8 cellular contexts compared by ENCODE assay signal in the genomic region with DNA sequence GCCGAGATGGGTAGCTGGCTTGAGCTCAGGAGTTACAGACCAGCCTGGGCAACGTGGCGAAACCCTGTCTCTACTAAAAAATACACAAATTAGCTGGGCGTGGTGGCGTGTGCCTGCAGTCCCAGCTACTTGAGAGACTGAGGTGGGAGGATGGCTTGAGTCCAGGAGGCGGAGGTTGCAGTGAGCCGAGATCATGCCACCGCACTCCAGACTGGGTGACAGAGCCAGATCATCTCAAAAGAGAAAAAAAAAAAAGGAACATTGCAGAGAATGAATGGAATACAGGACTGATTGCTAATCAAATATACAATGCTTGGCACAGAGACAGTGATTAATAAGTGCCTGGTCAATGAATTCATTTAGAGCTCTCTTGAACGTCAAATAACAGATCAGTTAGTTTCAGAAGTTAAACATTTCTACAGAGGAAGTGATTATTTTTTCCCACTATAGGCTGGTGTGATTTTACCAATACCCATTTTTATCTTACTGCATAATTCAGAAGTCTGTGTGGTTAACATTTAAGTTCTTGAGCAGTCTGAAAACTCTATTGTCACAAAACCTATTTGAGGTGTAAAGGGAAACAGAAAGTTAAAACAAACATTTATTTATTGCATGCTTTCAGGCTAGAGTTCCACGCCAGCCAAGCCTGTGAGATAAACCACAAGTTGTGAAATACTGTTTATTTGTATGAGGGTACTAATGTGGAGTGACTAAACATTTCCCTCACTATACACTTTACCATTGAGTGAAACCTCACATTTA. TPM values are rescaled to one million over a fixed set of nuclear protein-coding genes. Genes with fewer than 3 reads are reported as not detected.
A peak's percentile ranks its signal among the peaks of the same experiment; 100 is the strongest.
DNase-seq lines count a peak whose midpoint lies in the region; ATAC-seq lines count a peak whose summit lies in the region.

No MANE protein-coding gene starts in this region.

- no peaks in the 10 kb centered on the region for H3K36me3 ChIP-seq in MG63

- H3K9me3 ChIP-seq in MG63: no peaks in the 10 kb centered on the region

- DNase-seq in HCEC 1CT (peak; percentile 81), MG63 (peak; percentile 64), fibroblast of the conjunctiva (ENCODE audit: low read depth) (peak; percentile 21), DMS 273 treated with DMSO at 0.1 percent for 48 hours (lab: John Stamatoyannopoulos, UW) (no peak), NCI-H187 (lab: John Stamatoyannopoulos, UW) (no peak), midbrain (lab: John Stamatoyannopoulos, UW) (no peak)
- no peak for DNase-seq in stimulated activated CD4-positive, alpha-beta T cell treated with anti-CD3 and anti-CD28 coated beads, Interleukin-2, amount 100 ng/mL, for 24 hours

- peak overlapping the region; percentile 15 for H3K4me3 ChIP-seq in MG63

- peak; percentile 82 for ATAC-seq in GM18519 (IDR thresholded peaks at IDR 0.05; ENCODE audit: low FRiP score, unreplicated experiment)

- no peaks in the 10 kb centered on the region for H3K27me3 ChIP-seq in MG63

RNA-seq across cellular contexts. Expression of gene TBC1D4, which starts 7.7 kb away (rescaled TPM):
- 9.2 and 18.8 TPM in 2 replicates for total RNA-seq in MG63 (2014; rRNA removed; shearing (Covaris generic); ENCODE audit: low replicate concordance)

RNA-seq across cellular contexts. Expression of gene COMMD6, which starts 48.0 kb away (rescaled TPM):
- 72.1 and 744 TPM in 2 replicates for total RNA-seq in MG63 (2014; rRNA removed; shearing (Covaris generic); ENCODE audit: low replicate concordance)

RNA-seq across cellular contexts. Expression of gene UCHL3, which starts 59.9 kb away (rescaled TPM):
- 65.8 and 68.4 TPM in 2 replicates for total RNA-seq in MG63 (2014; rRNA removed; shearing (Covaris generic); ENCODE audit: low replicate concordance)

Comparison
In these comparisons a context has a peak if more than half of its experiments do, and no peak if none do; other contexts are left out.
1. DNase-seq: peak in HCEC 1CT (single experiment), MG63 (single experiment) and fibroblast of the conjunctiva (single experiment); none in DMS 273 treated with DMSO at 0.1 percent for 48 hours (single experiment), NCI-H187 (0 of 2), midbrain (single experiment) and stimulated activated CD4-positive, alpha-beta T cell treated with anti-CD3 and anti-CD28 coated beads, Interleukin-2, amount 100 ng/mL, for 24 hours (0 of 2).